18 cellular contexts compared by ENCODE assay signal in the genomic region with DNA sequence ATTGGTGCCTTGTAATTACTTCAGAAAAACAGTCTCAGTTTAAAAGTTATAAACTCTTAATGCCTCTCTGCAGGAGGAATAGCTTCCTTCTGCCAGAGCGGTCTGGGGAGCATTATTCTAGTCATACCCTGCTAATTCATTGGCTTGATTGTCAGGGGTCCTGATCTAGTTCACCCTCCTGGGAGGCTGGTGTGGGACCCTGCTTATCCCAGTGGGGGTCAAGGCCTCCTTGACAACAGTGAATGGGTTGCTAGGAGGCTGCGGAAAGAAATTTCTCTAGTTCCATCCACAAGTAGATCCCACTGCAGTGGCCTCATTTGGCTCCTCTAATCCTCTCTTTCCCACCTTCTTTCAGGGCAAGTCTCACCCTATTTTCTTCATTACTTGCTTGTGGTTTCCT.
DNase-seq lines count a peak whose midpoint lies in the region; ATAC-seq and TF ChIP-seq lines count a peak whose summit lies in the region.
"Had no signal": no experiment of that assay in that cellular context is flagged by ENCODE, and none has a peak within 500 bp of the region (broad histone marks: within the 10 kb centered on the region; RNA-seq: fewer than 3 reads in every experiment).

No MANE protein-coding gene starts in this region.

- no peaks in the 10 kb centered on the region for H3K4me1 Mint-ChIP-seq in GM23338
- H3K4me1 Mint-ChIP-seq in neural progenitor cell: peaks cover 38% of the 10 kb centered on the region
- H3K4me1 Mint-ChIP-seq: CD8-positive, alpha-beta memory T cell; IgD-negative memory B cell had no signal

- H3K36me3 Mint-ChIP-seq in GM23338 (ENCODE audit: low read depth) (peaks cover 3% of the 10 kb centered on the region; the same call in 2 of the 3 replicates), neural progenitor cell (peaks cover 14% of the 10 kb centered on the region)
- H3K36me3 Mint-ChIP-seq: CD4-positive, CD25-positive, alpha-beta regulatory T cell; CD8-positive, alpha-beta memory T cell; IgD-negative memory B cell had no signal

- H3K4me3 ChIP-seq in GM23338: no peak overlapping the region
- H3K4me3 ChIP-seq in ectodermal cell (ENCODE audit: insufficient read depth, low read depth, low read length): no peak overlapping the region
- no peak overlapping the region for H3K4me3 ChIP-seq in neural progenitor cell
- no peak overlapping the region for H3K4me3 ChIP-seq in breast epithelium

- ATAC-seq in GM23338 (no peak), HG03439 (IDR thresholded peaks at IDR 0.05; ENCODE audit: unreplicated experiment) (no peak)
- ATAC-seq in stimulated activated naive CD8-positive, alpha-beta T cell treated with anti-CD3 and anti-CD28 coated beads, Interleukin-15, Interleukin-2, amounts not matched to agents 100 U/mL and 50 U/mL, for 24 hours: no peak
- ATAC-seq: HepG2 had no signal

- peaks cover 6% of the 10 kb centered on the region; the same call in 2 of the 3 replicates for H3K9me3 Mint-ChIP-seq in GM23338
- H3K9me3 Mint-ChIP-seq in neural progenitor cell: peaks cover 30% of the 10 kb centered on the region

- peaks cover 6% of the 10 kb centered on the region for H3K27me3 Mint-ChIP-seq in GM23338 (ENCODE audit: insufficient read depth, low read depth, poor library complexity)
- peaks cover 3% of the 10 kb centered on the region for H3K27me3 Mint-ChIP-seq in neural progenitor cell (ENCODE audit: insufficient read depth, low read depth)

- H3F3A ChIP-seq in GM23338 (replicated peaks; ENCODE audit: low read depth) (no peaks in the 10 kb centered on the region), neural progenitor cell (ENCODE audit: low read depth) (peaks cover 16% of the 10 kb centered on the region)

- no peak overlapping the region for H3K9ac ChIP-seq in neural progenitor cell

- H3K4me3 Mint-ChIP-seq in GM23338 (no peak overlapping the region), neural progenitor cell (peak overlapping the region; percentile 62)
- H3K4me3 Mint-ChIP-seq: CD4-positive, CD25-positive, alpha-beta regulatory T cell; CD8-positive, alpha-beta memory T cell; H9; IgD-negative memory B cell had no signal

- H3K9me2 ChIP-seq in GM23338 (ENCODE audit: insufficient read depth): peaks cover 16% of the 10 kb centered on the region

- H3K36me3 ChIP-seq in GM23338 (ENCODE audit: insufficient read depth) (peaks cover 6% of the 10 kb centered on the region; the same call in 1 of the 2 replicates), ectodermal cell (ENCODE audit: control insufficient read depth, insufficient read depth, low read length) (no peaks in the 10 kb centered on the region), neural progenitor cell (no peaks in the 10 kb centered on the region), breast epithelium (no peaks in the 10 kb centered on the region)
- H3K36me3 ChIP-seq: BE2C had no signal

- H3K27ac Mint-ChIP-seq in GM23338: no peak overlapping the region
- H3K27ac Mint-ChIP-seq in neural progenitor cell: peak overlapping the region; percentile 100
- H3K27ac Mint-ChIP-seq: CD4-positive, CD25-positive, alpha-beta regulatory T cell; IgD-negative memory B cell had no signal

- H3K4me1 ChIP-seq in GM23338 (ENCODE audit: insufficient read depth): no peaks in the 10 kb centered on the region; the same call in 1 of the 2 replicates
- peaks cover 21% of the 10 kb centered on the region for H3K4me1 ChIP-seq in ectodermal cell (ENCODE audit: control insufficient read depth, insufficient read depth, low read length)
- peaks cover 18% of the 10 kb centered on the region for H3K4me1 ChIP-seq in neural progenitor cell
- H3K4me1 ChIP-seq in breast epithelium: no peaks in the 10 kb centered on the region
- H3K4me1 ChIP-seq: BE2C had no signal

- H3K9me3 ChIP-seq in ectodermal cell (ENCODE audit: control insufficient read depth, low read length) (no peaks in the 10 kb centered on the region), neural progenitor cell (ENCODE audit: low read depth) (no peaks in the 10 kb centered on the region), breast epithelium (no peaks in the 10 kb centered on the region)
- H3K9me3 ChIP-seq: BE2C had no signal

- H4K20me1 ChIP-seq in GM23338 (replicated peaks; ENCODE audit: insufficient read depth): no peaks in the 10 kb centered on the region
- H4K20me1 ChIP-seq in neural progenitor cell (ENCODE audit: low read depth): no peaks in the 10 kb centered on the region

- DNase-seq in GM23338 (ENCODE audit: low spot score) (no peak), neural progenitor cell (ENCODE audit: low spot score) (peak; percentile 55), retina (peak; percentile 47), breast epithelium (ENCODE audit: low spot score in 2 of 2) (no peak)
- DNase-seq in stimulated activated naive CD8-positive, alpha-beta T cell treated with anti-CD3 and anti-CD28 coated beads, Interleukin-15, Interleukin-2, amounts not matched to agents 100 U/mL and 50 U/mL, for 24 hours: no peak
- DNase-seq: BE2C; C1 segment of cervical spinal cord; CD4-positive, CD25-positive, alpha-beta regulatory T cell; CD8-positive, alpha-beta memory T cell; COR-L47; DMS 273 treated with DMSO at 0.1 percent for 48 hours; DMS53; DND-41; H9 had no signal

- TF ChIP-seq POLR2A in breast epithelium (IDR thresholded peaks at IDR 0.05): no peak

- intact Hi-C loops in breast epithelium (cut with DNase I; ENCODE audit: low total_unique reads): no loop called here

- H3K79me2 ChIP-seq in GM23338 (replicated peaks; ENCODE audit: insufficient read depth) (no peaks in the 10 kb centered on the region), neural progenitor cell (ENCODE audit: low read depth) (no peaks in the 10 kb centered on the region)

- WGBS in ectodermal cell, 2 experiments: 25 to 31% methylated on average over 2 of the region's 2 CpGs

- no peak overlapping the region for H3K27ac ChIP-seq in GM23338 (ENCODE audit: low read depth)
- H3K27ac ChIP-seq in ectodermal cell (ENCODE audit: insufficient read depth, low read depth, low read length, poor library complexity, severe bottlenecking): peak overlapping the region; percentile 87
- peak overlapping the region; percentile 40 for H3K27ac ChIP-seq in neural progenitor cell
- H3K27ac ChIP-seq in breast epithelium: no peak overlapping the region

- no peaks in the 10 kb centered on the region for H3K27me3 ChIP-seq in GM23338 (ENCODE audit: insufficient read depth)
- H3K27me3 ChIP-seq in ectodermal cell (ENCODE audit: control insufficient read depth, insufficient read depth, low read length, poor library complexity, severe bottlenecking): no peaks in the 10 kb centered on the region
- no peaks in the 10 kb centered on the region for H3K27me3 ChIP-seq in neural progenitor cell
- no peaks in the 10 kb centered on the region for H3K27me3 ChIP-seq in breast epithelium
- H3K27me3 ChIP-seq: BE2C had no signal

- peak overlapping the region; percentile 85 for H2AFZ ChIP-seq in GM23338
- H2AFZ ChIP-seq in neural progenitor cell (replicated peaks): peak overlapping the region; percentile 9

- no peak overlapping the region for H3K4me2 ChIP-seq in GM23338
- H3K4me2 ChIP-seq in neural progenitor cell: peak overlapping the region; percentile 66

- TF ChIP-seq CTCF in GM23338 (conservative IDR thresholded peaks at IDR 0.05; ENCODE audit: low read depth in 2 of 2) (no peak), neural progenitor cell (IDR thresholded peaks at IDR 0.05) (no peak), breast epithelium (IDR thresholded peaks at IDR 0.05) (no peak)

TF ChIP-seq in GM23338, 12 proteins besides CTCF, POLR2A, EP300 and RAD21 (continues in another document):
- TF ChIP-seq ZNF114 (CRISPR knock-in tag; IDR thresholded peaks at IDR 0.05): no peak
- TF ChIP-seq POLR2AphosphoS5 (IDR thresholded peaks at IDR 0.05; ENCODE audit: low read depth): no peak
- TF ChIP-seq STAT1 (IDR thresholded peaks at IDR 0.05; ENCODE audit: unreplicated experiment): no peak
- TF ChIP-seq NANOG (IDR thresholded peaks at IDR 0.05; ENCODE audit: borderline replicate concordance): no peak
- no peak for TF ChIP-seq ETS1 (IDR thresholded peaks at IDR 0.05)
- no peak for TF ChIP-seq CREB1 (CRISPR knock-in tag; IDR thresholded peaks at IDR 0.05; ENCODE audit: low read depth)
- no peak for TF ChIP-seq REST (IDR thresholded peaks at IDR 0.05; ENCODE audit: unreplicated experiment)
- no peak for TF ChIP-seq JUNB (IDR thresholded peaks at IDR 0.05; ENCODE audit: unreplicated experiment)

Comparison
In these comparisons a context has a peak if more than half of its experiments do, and no peak if none do; other contexts are left out.
1. DNase-seq: peak in neural progenitor cell (single experiment) and retina (single experiment); none in GM23338 (single experiment), stimulated activated naive CD8-positive, alpha-beta T cell treated with anti-CD3 and anti-CD28 coated beads, Interleukin-15, Interleukin-2, amounts not matched to agents 100 U/mL and 50 U/mL, for 24 hours (single experiment) and breast epithelium (0 of 2).
2. H3K27ac ChIP-seq: peak in ectodermal cell (single experiment) and neural progenitor cell (single experiment); none in GM23338 (single experiment) and breast epithelium (0 of 2).